15 cellular contexts compared by ENCODE assay signal in the genomic region with DNA sequence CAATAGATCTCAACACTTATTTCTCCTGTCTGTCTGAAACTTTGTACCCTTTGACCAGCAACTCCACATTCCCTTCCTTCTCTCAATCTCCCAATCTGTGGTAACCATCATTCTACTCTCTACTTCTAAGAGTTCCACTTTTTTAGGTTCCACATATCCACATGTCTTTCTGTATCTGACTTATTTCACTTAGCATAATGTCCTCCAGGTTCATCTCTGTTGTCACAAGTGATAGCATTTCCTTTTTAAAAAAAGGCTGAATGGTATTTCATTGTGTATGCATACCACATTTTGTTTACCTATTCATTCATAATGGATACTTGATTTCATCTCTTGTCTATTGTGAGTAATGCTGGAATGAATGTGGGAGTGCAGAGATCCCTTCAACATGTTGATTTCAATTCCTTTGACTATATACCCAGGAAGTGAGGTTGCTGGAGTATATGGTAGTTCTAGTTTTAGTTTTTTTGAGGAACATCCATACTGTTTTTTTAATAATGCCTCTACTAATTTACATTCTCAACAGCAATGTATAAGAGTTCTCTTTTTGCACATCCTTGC. TPM values are rescaled to one million over a fixed set of nuclear protein-coding genes. Genes with fewer than 3 reads are reported as not detected.
DNase-seq lines count a peak whose midpoint lies in the region; ATAC-seq and TF ChIP-seq lines count a peak whose summit lies in the region.
"Had no signal": no experiment of that assay in that cellular context is flagged by ENCODE, and none has a peak within 500 bp of the region (broad histone marks: within the 10 kb centered on the region; RNA-seq: fewer than 3 reads in every experiment).

No MANE protein-coding gene starts in this region.

- no peak overlapping the region for H3K27ac ChIP-seq in brain microvascular endothelial cell
- H3K27ac ChIP-seq in foreskin keratinocyte = no peak overlapping the region
- no peak overlapping the region for H3K27ac ChIP-seq in RWPE1
- H3K27ac ChIP-seq: Peyer's patch had no signal

- no peaks in the 10 kb centered on the region for H3K36me3 ChIP-seq in brain microvascular endothelial cell (replicated peaks)
- H3K36me3 ChIP-seq: Peyer's patch had no signal

- peaks cover 17% of the 10 kb centered on the region for H3K4me1 ChIP-seq in foreskin keratinocyte
- H3K4me1 ChIP-seq: Peyer's patch had no signal

- H3K27me3 ChIP-seq in brain microvascular endothelial cell (replicated peaks) (no peaks in the 10 kb centered on the region), foreskin keratinocyte (no peaks in the 10 kb centered on the region)
- H3K27me3 ChIP-seq: Peyer's patch had no signal

- H3K4me3 ChIP-seq in AG10803 (ENCODE audit: low read length) = no peak overlapping the region
- no peak overlapping the region for H3K4me3 ChIP-seq in brain microvascular endothelial cell (ENCODE audit: low read depth, low read length)
- H3K4me3 ChIP-seq: Peyer's patch had no signal

- TF ChIP-seq CTCF in AG10803 (conservative IDR thresholded peaks at IDR 0.05; ENCODE audit: low read length) (no peak), brain microvascular endothelial cell (IDR thresholded peaks at IDR 0.05; ENCODE audit: low read depth, low read length, missing control alignments) (no peak), foreskin keratinocyte (conservative IDR thresholded peaks at IDR 0.05) (no peak), RWPE1 (conservative IDR thresholded peaks at IDR 0.05; ENCODE audit: low read depth) (no peak)

- POLR2A ChIA-PET in RWPE1 (lab: Yijun Ruan, JAX; ENCODE audit: low non-redundant PET) = no interaction called here

- ATAC-seq in foreskin keratinocyte (peak; percentile 35), HG03342 (IDR thresholded peaks at IDR 0.05; ENCODE audit: unreplicated experiment) (no peak)

- DNase-seq in AG10803 (ENCODE audit: low read depth) (peak; percentile 24), HCEC 1CT (peak; percentile 36), brain microvascular endothelial cell (peak; percentile 32), foreskin keratinocyte (peak; percentile 56 to 74), islet precursor cell (no peak), RWPE1 (ENCODE audit: low spot score) (no peak)
- no peak for DNase-seq in stimulated activated CD4-positive, alpha-beta T cell treated with anti-CD3 and anti-CD28 coated beads, Interleukin-15, amount 100 ng/mL, for 24 hours
- DNase-seq: CD8-positive, alpha-beta memory T cell; H7; NCI-H1092; NCI-H1694; NCI-H2171; Peyer's patch; SHP77 treated with DMSO at 0.1 percent for 48 hours had no signal

- CTCF ChIA-PET in RWPE1 (lab: Yijun Ruan, JAX) = interaction anchor here (0.6 kb wide), 1 partner anchor 11 kb away, joined by 3 read pairs; no protein-coding TSS in a partner anchor

- in situ Hi-C loops in brain microvascular endothelial cell (cut with HindIII; ENCODE audit: low pct_ligation_motif_present, low sequenced_read_pairs) = loop anchor here (25.0 kb wide), 1 partner anchor 1631 kb away; no protein-coding TSS in a partner anchor

RNA-seq across cellular contexts. Expression of gene MMADHC, which starts 18.8 kb away (rescaled TPM):
- total RNA-seq in foreskin keratinocyte = 110 and 119 TPM in 2 replicates
- 90.0 and 97.7 TPM in 2 replicates for polyA plus RNA-seq in foreskin keratinocyte

Comparison
In these comparisons a context has a peak if more than half of its experiments do, and no peak if none do; other contexts are left out.
1. DNase-seq: peak in AG10803 (single experiment), HCEC 1CT (single experiment), brain microvascular endothelial cell (single experiment) and foreskin keratinocyte (2 of 2); none in stimulated activated CD4-positive, alpha-beta T cell treated with anti-CD3 and anti-CD28 coated beads, Interleukin-15, amount 100 ng/mL, for 24 hours (single experiment), islet precursor cell (single experiment) and RWPE1 (single experiment).